Comparison of ENCODE assay signal across 8 cellular contexts in genomic region chr12:25386823-25387134, GRCh38.
DNase-seq lines count a peak whose midpoint lies in the region; ATAC-seq and TF ChIP-seq lines count a peak whose summit lies in the region.

No MANE protein-coding gene starts in this region.

- no peaks in the 10 kb centered on the region for H4K20me1 ChIP-seq in DND-41 (ENCODE audit: insufficient read depth, low read length)
- H4K20me1 ChIP-seq in PC-9 (ENCODE audit: insufficient read depth): no peaks in the 10 kb centered on the region
- H4K20me1 ChIP-seq in neural cell (ENCODE audit: insufficient read depth): no peaks in the 10 kb centered on the region

- DNase-seq in DND-41 (no peak), PC-9 (no peak), cortex of kidney (lab: John Stamatoyannopoulos, UW) (no peak), DMS153 (lab: John Stamatoyannopoulos, UW) (no peak), DMS53 (lab: John Stamatoyannopoulos, UW) (no peak)
- no peak for DNase-seq in effector memory CD4-positive, alpha-beta T cell
- DNase-seq in activated effector memory CD4-positive, alpha-beta T cell treated with anti-CD3 and anti-CD28 coated beads, Interleukin-2, amount 50 U/mL, for 16 hours: no peak

- no peak for ATAC-seq in DND-41 (ENCODE audit: insufficient read depth, low read depth)

- H3K27ac ChIP-seq in DND-41 (ENCODE audit: low read length) (peak overlapping the region; percentile 82), PC-9 (no peak overlapping the region), neural cell (ENCODE audit: low read length) (peak overlapping the region; percentile 58)
- H3K27ac ChIP-seq in effector memory CD4-positive, alpha-beta T cell (ENCODE audit: insufficient read depth, low read length, poor library complexity, severe bottlenecking): peak overlapping the region; percentile 100

- peaks cover 20% of the 10 kb centered on the region for H3K4me1 ChIP-seq in DND-41 (ENCODE audit: insufficient read depth, low read length)
- H3K4me1 ChIP-seq in PC-9 (replicated peaks; ENCODE audit: insufficient read depth): 0 out of 2 replicates have a peak, but pooled peaks cover 6% of the 10 kb centered on the region
- H3K4me1 ChIP-seq in effector memory CD4-positive, alpha-beta T cell (ENCODE audit: control insufficient read depth, insufficient read depth, low read length, poor library complexity, severe bottlenecking): peaks cover 16% of the 10 kb centered on the region

- CTCF ChIA-PET in PC-9 (lab: Charles Lee): interaction anchor here (0.7 to 1.2 kb wide), 5 partner anchors 111 to 183 kb away, joined by 3 to 9 read pairs (median 4); no protein-coding TSS in a partner anchor

- POLR2A ChIA-PET in PC-9 (lab: Charles Lee; ENCODE audit: unreplicated experiment): interaction anchor here (0.7 kb wide), 1 partner anchor 138 kb away, joined by 5 read pairs; no protein-coding TSS in a partner anchor

- TF ChIP-seq CTCF in DND-41 (IDR thresholded peaks at IDR 0.05; ENCODE audit: borderline replicate concordance, extremely low read depth, low read length, poor library complexity, severe bottlenecking): no peak
- TF ChIP-seq CTCF in PC-9 (conservative IDR thresholded peaks at IDR 0.05): no peak
- TF ChIP-seq CTCF in neural cell (IDR thresholded peaks at IDR 0.05; ENCODE audit: poor library complexity, severe bottlenecking): no peak

- intact Hi-C loops in PC-9 (cut with micrococcal nuclease; ENCODE audit: unreplicated experiment): loop anchor here (1.0 kb wide), 4 partner anchors 145 to 395 kb away; no protein-coding TSS in a partner anchor

- H3F3A ChIP-seq in PC-9 (ENCODE audit: insufficient read depth, low read depth) (no peaks in the 10 kb centered on the region), neural cell (ENCODE audit: insufficient read depth, low read length, poor library complexity, severe bottlenecking) (peaks cover 3% of the 10 kb centered on the region)

- peak overlapping the region; percentile 75 for H3K4me2 ChIP-seq in DND-41 (ENCODE audit: insufficient read depth, low read length)
- H3K4me2 ChIP-seq in PC-9: peak overlapping the region; percentile 95
- peak overlapping the region; percentile 87 for H3K4me2 ChIP-seq in neural cell (ENCODE audit: low read length)

- H3K9me2 ChIP-seq in PC-9 (ENCODE audit: insufficient read depth) (no peaks in the 10 kb centered on the region), neural cell (ENCODE audit: insufficient read depth, low read length) (no peaks in the 10 kb centered on the region)

- H3K9ac ChIP-seq in DND-41 (ENCODE audit: low read depth, low read length): peak overlapping the region; percentile 92
- peak overlapping the region; percentile 97 for H3K9ac ChIP-seq in neural cell (ENCODE audit: low read length)

- H3K9me3 ChIP-seq in DND-41 (ENCODE audit: insufficient read depth, low read length, severe bottlenecking): no peaks in the 10 kb centered on the region
- H3K9me3 ChIP-seq in PC-9 (ENCODE audit: insufficient read depth, low read depth): no peaks in the 10 kb centered on the region
- H3K9me3 ChIP-seq in effector memory CD4-positive, alpha-beta T cell (ENCODE audit: control insufficient read depth, low read length): no peaks in the 10 kb centered on the region
- no peaks in the 10 kb centered on the region for H3K9me3 ChIP-seq in neural cell (ENCODE audit: low read length)

- H3K79me2 ChIP-seq in DND-41 (ENCODE audit: insufficient read depth, low read length): no peaks in the 10 kb centered on the region
- H3K79me2 ChIP-seq in PC-9 (ENCODE audit: low read depth): no peaks in the 10 kb centered on the region
- no peaks in the 10 kb centered on the region for H3K79me2 ChIP-seq in neural cell (replicated peaks; ENCODE audit: insufficient read depth, low read length)

- H2AFZ ChIP-seq in DND-41 (ENCODE audit: low read depth, low read length) (peak overlapping the region; percentile 81), PC-9 (peak overlapping the region; percentile 84), neural cell (ENCODE audit: low read depth, low read length) (peak overlapping the region; percentile 58)

- TF ChIP-seq EP300 in neural cell (conservative IDR thresholded peaks at IDR 0.05; ENCODE audit: poor library complexity, severe bottlenecking): no peak

- TF ChIP-seq RAD21 in neural cell (conservative IDR thresholded peaks at IDR 0.05): no peak

- peak overlapping the region; percentile 58 to 72 for H3K4me3 ChIP-seq in DND-41 (ENCODE audit: low read depth in 1 of 2, low read length in 2 of 2)
- H3K4me3 ChIP-seq in PC-9: peak overlapping the region; percentile 65
- peak overlapping the region; percentile 73 for H3K4me3 ChIP-seq in effector memory CD4-positive, alpha-beta T cell (ENCODE audit: insufficient read depth, low read depth, low read length, poor library complexity, severe bottlenecking)
- peak overlapping the region; percentile 90 for H3K4me3 ChIP-seq in neural cell (ENCODE audit: low read length)

- H3K27me3 ChIP-seq in DND-41 (ENCODE audit: insufficient read depth, low read length, poor library complexity) (no peaks in the 10 kb centered on the region), PC-9 (ENCODE audit: insufficient read depth, low read depth) (no peaks in the 10 kb centered on the region), neural cell (ENCODE audit: insufficient read depth, low read depth, low read length) (no peaks in the 10 kb centered on the region)
- H3K27me3 ChIP-seq in effector memory CD4-positive, alpha-beta T cell (replicated peaks; ENCODE audit: control insufficient read depth, insufficient read depth, low read length, poor library complexity, severe bottlenecking): no peaks in the 10 kb centered on the region

- BruUV-seq in PC-9 (replicated peaks; lab: Mats Ljungman, UMichigan): no TSS peak

- H3K36me3 ChIP-seq in DND-41 (ENCODE audit: insufficient read depth, low read length) (no peaks in the 10 kb centered on the region), PC-9 (ENCODE audit: low read depth) (no peaks in the 10 kb centered on the region), neural cell (ENCODE audit: insufficient read depth, low read length) (no peaks in the 10 kb centered on the region)
- H3K36me3 ChIP-seq in effector memory CD4-positive, alpha-beta T cell (ENCODE audit: control insufficient read depth, insufficient read depth, low read length): no peaks in the 10 kb centered on the region

TF ChIP-seq in neural cell, 6 proteins besides CTCF, POLR2A, EP300 and RAD21:
- TF ChIP-seq POLR2AphosphoS5 (IDR thresholded peaks at IDR 0.05) (no peak), EZH2 (IDR thresholded peaks at IDR 0.05; ENCODE audit: borderline replicate concordance, insufficient read depth, low read length, poor library complexity, severe bottlenecking) (no peak), SMC3 (conservative IDR thresholded peaks at IDR 0.05; ENCODE audit: poor library complexity) (no peak), TAF1 (IDR thresholded peaks at IDR 0.05; ENCODE audit: low read depth) (no peak), MXI1 (conservative IDR thresholded peaks at IDR 0.05; ENCODE audit: poor library complexity, severe bottlenecking) (no peak)
- TF ChIP-seq, protein P1, sequence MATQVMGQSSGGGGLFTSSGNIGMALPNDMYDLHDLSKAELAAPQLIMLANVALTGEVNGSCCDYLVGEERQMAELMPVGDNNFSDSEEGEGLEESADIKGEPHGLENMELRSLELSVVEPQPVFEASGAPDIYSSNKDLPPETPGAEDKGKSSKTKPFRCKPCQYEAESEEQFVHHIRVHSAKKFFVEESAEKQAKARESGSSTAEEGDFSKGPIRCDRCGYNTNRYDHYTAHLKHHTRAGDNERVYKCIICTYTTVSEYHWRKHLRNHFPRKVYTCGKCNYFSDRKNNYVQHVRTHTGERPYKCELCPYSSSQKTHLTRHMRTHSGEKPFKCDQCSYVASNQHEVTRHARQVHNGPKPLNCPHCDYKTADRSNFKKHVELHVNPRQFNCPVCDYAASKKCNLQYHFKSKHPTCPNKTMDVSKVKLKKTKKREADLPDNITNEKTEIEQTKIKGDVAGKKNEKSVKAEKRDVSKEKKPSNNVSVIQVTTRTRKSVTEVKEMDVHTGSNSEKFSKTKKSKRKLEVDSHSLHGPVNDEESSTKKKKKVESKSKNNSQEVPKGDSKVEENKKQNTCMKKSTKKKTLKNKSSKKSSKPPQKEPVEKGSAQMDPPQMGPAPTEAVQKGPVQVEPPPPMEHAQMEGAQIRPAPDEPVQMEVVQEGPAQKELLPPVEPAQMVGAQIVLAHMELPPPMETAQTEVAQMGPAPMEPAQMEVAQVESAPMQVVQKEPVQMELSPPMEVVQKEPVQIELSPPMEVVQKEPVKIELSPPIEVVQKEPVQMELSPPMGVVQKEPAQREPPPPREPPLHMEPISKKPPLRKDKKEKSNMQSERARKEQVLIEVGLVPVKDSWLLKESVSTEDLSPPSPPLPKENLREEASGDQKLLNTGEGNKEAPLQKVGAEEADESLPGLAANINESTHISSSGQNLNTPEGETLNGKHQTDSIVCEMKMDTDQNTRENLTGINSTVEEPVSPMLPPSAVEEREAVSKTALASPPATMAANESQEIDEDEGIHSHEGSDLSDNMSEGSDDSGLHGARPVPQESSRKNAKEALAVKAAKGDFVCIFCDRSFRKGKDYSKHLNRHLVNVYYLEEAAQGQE (IDR thresholded peaks at IDR 0.05; ENCODE audit: borderline replicate concordance): no peak
